In the genomic region with DNA sequence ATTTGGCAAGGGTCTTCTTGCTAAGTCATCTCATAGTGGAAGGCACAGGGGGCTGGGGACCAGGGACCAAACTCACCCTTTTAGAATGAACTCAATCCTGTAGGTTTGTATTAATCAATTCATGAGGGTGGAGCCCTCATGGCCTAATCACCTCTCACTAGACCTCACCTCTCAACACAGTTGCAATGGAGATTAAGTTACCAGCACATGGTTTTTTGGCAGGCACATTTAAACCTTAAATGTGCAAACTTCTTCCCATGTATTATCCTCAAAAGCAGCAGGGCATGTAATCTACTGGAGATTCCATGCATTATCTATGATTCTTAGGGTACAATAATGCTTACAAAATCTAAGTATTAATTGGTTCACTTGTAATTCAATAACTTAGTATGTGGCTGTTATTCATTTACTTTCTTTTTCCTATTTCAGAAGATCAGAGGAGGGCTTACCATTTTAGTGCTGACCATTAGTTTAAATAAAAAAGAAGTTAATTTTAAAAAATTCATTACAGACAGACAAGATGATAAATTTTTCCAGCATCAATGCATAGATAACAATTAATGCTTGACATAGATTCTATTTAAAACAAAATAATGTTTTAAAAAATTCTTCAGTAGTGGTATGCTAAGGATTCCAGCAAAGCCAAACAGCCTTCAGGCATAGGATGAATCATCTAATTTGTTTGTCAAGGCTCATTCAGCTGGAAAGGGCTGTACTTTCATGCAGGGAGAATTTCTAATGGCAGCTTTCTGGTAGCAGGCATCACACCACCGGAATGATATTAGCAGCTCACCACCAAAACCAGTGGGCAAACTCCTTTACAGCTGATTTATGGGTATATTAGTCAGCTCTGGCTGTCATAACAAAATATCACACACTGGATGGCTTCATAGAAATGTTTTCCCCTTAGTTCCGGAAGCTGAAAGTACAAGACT, we compare ENCODE assay signal across 10 cellular contexts.
DNase-seq lines count a peak whose midpoint lies in the region; ATAC-seq and TF ChIP-seq lines count a peak whose summit lies in the region.
"Had no signal": no experiment of that assay in that cellular context is flagged by ENCODE, and none has a peak within 500 bp of the region (broad histone marks: within the 10 kb centered on the region; RNA-seq: fewer than 3 reads in every experiment).

No MANE protein-coding gene starts in this region.

- peak overlapping the region in 2 of 3 experiments; percentile 24 to 48 for H3K27ac Mint-ChIP-seq in nephron
- H3K27ac Mint-ChIP-seq: nephron progenitor cell had no signal

- H3K4me3 ChIP-seq in MG63, result no peak overlapping the region

- no peaks in the 10 kb centered on the region for H3K27me3 ChIP-seq in MG63

- H3K36me3 ChIP-seq in MG63, result no peaks in the 10 kb centered on the region

- no peaks in the 10 kb centered on the region for H3K27me3 Mint-ChIP-seq in nephron (ENCODE audit: low read depth)

- in situ Hi-C loops in Caki2 (cut with HindIII; ENCODE audit: low pct_unique_long_range_greater_than_20kb, low sequenced_read_pairs), result no loop called here
- in situ Hi-C loops in T47D (cut with HindIII; ENCODE audit: low pct_unique_long_range_greater_than_20kb, low sequenced_read_pairs), result no loop called here

- no peaks in the 10 kb centered on the region for H3K9me3 Mint-ChIP-seq in nephron
- H3K9me3 Mint-ChIP-seq: nephron progenitor cell had no signal

- TF ChIP-seq CTCF in nephron (IDR thresholded peaks at IDR 0.05; ENCODE audit: unreplicated experiment in 3 of 3), result no peak

- no peak overlapping the region for H3K4me3 Mint-ChIP-seq in nephron
- H3K4me3 Mint-ChIP-seq: nephron progenitor cell had no signal

- H3K4me1 Mint-ChIP-seq in nephron, result peaks cover 6% of the 10 kb centered on the region

- ATAC-seq in HG02852 (IDR thresholded peaks at IDR 0.05; ENCODE audit: unreplicated experiment) (no peak), GM21447 (IDR thresholded peaks at IDR 0.05; ENCODE audit: unreplicated experiment) (no peak), HG03439 (IDR thresholded peaks at IDR 0.05; ENCODE audit: unreplicated experiment) (no peak)

- no peaks in the 10 kb centered on the region for H3K9me3 ChIP-seq in MG63

- DNase-seq in Caki2 (ENCODE audit: low read depth), result peak; percentile 85
- peak; percentile 86 for DNase-seq in MG63
- peak; percentile 44 to 88 for DNase-seq in T47D (ENCODE audit: low read depth in 1 of 2, low spot score in 1 of 2)
- DNase-seq in GOT3 (lab: John Stamatoyannopoulos, UW), result no peak
- DNase-seq: activated gamma-delta T cell, nephron progenitor cell had no signal

- no peaks in the 10 kb centered on the region for H3K36me3 Mint-ChIP-seq in nephron (ENCODE audit: low read depth)
